Comparison of ENCODE assay signal across 8 cellular contexts in genomic region chr5:8457187-8458037, GRCh38.
DNase-seq lines count a peak whose midpoint lies in the region; ATAC-seq and TF ChIP-seq lines count a peak whose summit lies in the region.

No MANE protein-coding gene starts in this region.

- TF ChIP-seq POLR2A in prostate gland (IDR thresholded peaks at IDR 0.05) = peak; percentile 71

- peaks cover 13% of the 10 kb centered on the region for H3K36me3 Mint-ChIP-seq in activated naive CD8-positive, alpha-beta T cell treated with anti-CD3 and anti-CD28 coated beads for 36 hours

- TF ChIP-seq CTCF in prostate gland (IDR thresholded peaks at IDR 0.05) = no peak

- DNase-seq in AG08395 (ENCODE audit: low spot score) (peak; percentile 99), GM19238 (ENCODE audit: insufficient read length, low spot score) (peak; percentile 20), SJCRH30 (peak; percentile 94 to 96), head of caudate nucleus (peak; percentile 54 to 96 (median 88)), prostate gland (ENCODE audit: low spot score) (peak; percentile 94), ureter (ENCODE audit: low spot score) (peak; percentile 95)
- peak; percentile 88 for DNase-seq in activated naive CD8-positive, alpha-beta T cell treated with anti-CD3 and anti-CD28 coated beads for 36 hours

- peaks cover 29% of the 10 kb centered on the region for H3K4me1 Mint-ChIP-seq in activated naive CD8-positive, alpha-beta T cell treated with anti-CD3 and anti-CD28 coated beads for 36 hours

- H3K9me3 Mint-ChIP-seq in activated naive CD8-positive, alpha-beta T cell treated with anti-CD3 and anti-CD28 coated beads for 36 hours = no peaks in the 10 kb centered on the region

- peaks cover 3% of the 10 kb centered on the region; the same call in 1 of the 2 replicates for H3K36me3 ChIP-seq in SJCRH30
- no peaks in the 10 kb centered on the region for H3K36me3 ChIP-seq in prostate gland

- intact Hi-C loops in head of caudate nucleus (cut with DNase I) (no loop called here), prostate gland (cut with DNase I) (loop anchor here (10.0 kb wide), 1 partner anchor 1087 kb away; the partner anchor contains the start of gene SEMA5A)

- peaks cover 4% of the 10 kb centered on the region for H3K4me1 ChIP-seq in SJCRH30
- H3K4me1 ChIP-seq in prostate gland (replicated peaks) = no peaks in the 10 kb centered on the region

- peak overlapping the region; percentile 88 for H3K4me3 Mint-ChIP-seq in activated naive CD8-positive, alpha-beta T cell treated with anti-CD3 and anti-CD28 coated beads for 36 hours

- H3K27me3 Mint-ChIP-seq in activated naive CD8-positive, alpha-beta T cell treated with anti-CD3 and anti-CD28 coated beads for 36 hours = no peaks in the 10 kb centered on the region

- WGBS in prostate gland = 22% methylated on average over 64 of the region's 74 CpGs

- peak overlapping the region; percentile 76 for H3K27ac Mint-ChIP-seq in activated naive CD8-positive, alpha-beta T cell treated with anti-CD3 and anti-CD28 coated beads for 36 hours

- H3K27ac ChIP-seq in SJCRH30 = peak overlapping the region; percentile 84
- peak overlapping the region; percentile 74 to 76 for H3K27ac ChIP-seq in prostate gland

- H3K9me3 ChIP-seq in SJCRH30 (replicated peaks) (no peaks in the 10 kb centered on the region), prostate gland (no peaks in the 10 kb centered on the region)

- ATAC-seq in HG03575 (IDR thresholded peaks at IDR 0.05; ENCODE audit: extremely low read depth, insufficient number of reproducible peaks, low FRiP score, unreplicated experiment) = peak; percentile 79

- H3K4me3 ChIP-seq in SJCRH30 = peak overlapping the region; percentile 99
- H3K4me3 ChIP-seq in prostate gland = peak overlapping the region; percentile 49 to 76

- H3K27me3 ChIP-seq in SJCRH30 (no peaks in the 10 kb centered on the region), prostate gland (replicated peaks; ENCODE audit: insufficient read depth) (no peaks in the 10 kb centered on the region)

Comparison
In these comparisons a context has a peak if more than half of its experiments do, and no peak if none do; other contexts are left out.
1. Peak in every context shown above with its lines: DNase-seq, ATAC-seq, H3K4me3 ChIP-seq and H3K27ac ChIP-seq.
2. DNase-seq: peak in every context shown above with its lines; median percentile 99 in AG08395; 95 in SJCRH30; 95 in ureter; 94 in prostate gland; 88 in activated naive CD8-positive, alpha-beta T cell treated with anti-CD3 and anti-CD28 coated beads for 36 hours; 88 in head of caudate nucleus; 20 in GM19238.